Comparison of ENCODE assay signal across 22 cellular contexts in the genomic region with DNA sequence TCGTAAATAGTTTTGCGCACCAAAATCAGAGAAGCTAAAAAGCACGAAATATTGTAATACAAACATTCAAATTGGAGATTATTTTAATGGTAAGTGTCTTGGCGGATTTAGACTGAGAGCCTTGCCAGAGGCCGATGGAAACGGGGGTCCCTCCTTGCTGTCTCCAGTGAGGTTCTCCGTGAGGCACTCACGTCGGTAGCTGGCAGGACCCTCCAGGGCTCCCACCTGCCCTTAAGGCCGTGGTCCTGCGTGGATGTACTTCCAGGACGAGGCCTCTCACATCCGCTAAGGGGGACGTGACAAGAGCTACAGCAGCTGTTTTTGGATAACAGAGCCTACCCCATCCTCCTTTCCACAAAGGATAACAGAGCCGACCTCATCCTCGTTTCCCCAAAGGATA. TPM values are rescaled to one million over a fixed set of nuclear protein-coding genes. Genes with fewer than 3 reads are reported as not detected.
"Had no signal": no experiment of that assay in that cellular context is flagged by ENCODE, and none has a peak within 500 bp of the region (broad histone marks: within the 10 kb centered on the region; RNA-seq: fewer than 3 reads in every experiment).

No MANE protein-coding gene starts in this region.

- H3K27me3 ChIP-seq: adrenal gland, ascending aorta had no signal

- H3K4me3 Mint-ChIP-seq: activated CD4-positive, alpha-beta T cell treated with anti-CD3 and anti-CD28 coated beads for 36 hours; activated naive CD4-positive, alpha-beta T cell treated with anti-CD3 and anti-CD28 coated beads for 36 hours; activated naive CD8-positive, alpha-beta T cell treated with anti-CD3 and anti-CD28 coated beads for 36 hours; dendritic cell treated with granulocyte-macrophage colony-stimulating factor and Interleukin-4, amounts not matched to agents 40 ng/mL and 50 ng/mL, for 4 days; endodermal cell; naive thymus-derived CD4-positive, alpha-beta T cell; stimulated activated effector memory CD8-positive, alpha-beta T cell treated with anti-CD3 and anti-CD28 coated beads, Interleukin-12 subunit alpha, Interleukin-12 subunit beta, amount 100 ng/mL, for 72 hours; stimulated activated naive CD8-positive, alpha-beta T cell treated with anti-CD3 and anti-CD28 coated beads, Interleukin-15, Interleukin-2, amounts not matched to agents 100 ng/mL and 50 ng/mL, for 24 hours had no signal

- H3K4me1 Mint-ChIP-seq: activated CD4-positive, alpha-beta T cell treated with anti-CD3 and anti-CD28 coated beads for 36 hours; activated naive CD8-positive, alpha-beta T cell treated with anti-CD3 and anti-CD28 coated beads for 36 hours; stimulated activated effector memory CD8-positive, alpha-beta T cell treated with anti-CD3 and anti-CD28 coated beads, Interleukin-12 subunit alpha, Interleukin-12 subunit beta, amount 100 ng/mL, for 72 hours had no signal

- H3K4me3 ChIP-seq: adrenal gland, ascending aorta, esophagus muscularis mucosa, upper lobe of right lung had no signal

- H3K36me3 Mint-ChIP-seq: activated naive CD8-positive, alpha-beta T cell treated with anti-CD3 and anti-CD28 coated beads for 36 hours; naive thymus-derived CD4-positive, alpha-beta T cell; stimulated activated effector memory CD8-positive, alpha-beta T cell treated with anti-CD3 and anti-CD28 coated beads, Interleukin-12 subunit alpha, Interleukin-12 subunit beta, amount 100 ng/mL, for 72 hours had no signal

- H3K36me3 ChIP-seq: adrenal gland, ascending aorta, brain microvascular endothelial cell, esophagus muscularis mucosa, neutrophil, upper lobe of right lung had no signal

- H3K9me3 ChIP-seq: adrenal gland, ascending aorta, esophagus muscularis mucosa, neutrophil, upper lobe of right lung had no signal

- H3K4me1 ChIP-seq: adrenal gland, ascending aorta, esophagus muscularis mucosa, foreskin keratinocyte had no signal

- H3K27ac ChIP-seq: adrenal gland, ascending aorta, brain microvascular endothelial cell, esophagus muscularis mucosa, foreskin keratinocyte, neutrophil, upper lobe of right lung had no signal

- H3K9me3 Mint-ChIP-seq: activated naive CD4-positive, alpha-beta T cell treated with anti-CD3 and anti-CD28 coated beads for 36 hours; activated naive CD8-positive, alpha-beta T cell treated with anti-CD3 and anti-CD28 coated beads for 36 hours; dendritic cell treated with granulocyte-macrophage colony-stimulating factor and Interleukin-4, amounts not matched to agents 40 ng/mL and 50 ng/mL, for 4 days; endodermal cell; naive thymus-derived CD4-positive, alpha-beta T cell; stimulated activated effector memory CD8-positive, alpha-beta T cell treated with anti-CD3 and anti-CD28 coated beads, Interleukin-12 subunit alpha, Interleukin-12 subunit beta, amount 100 ng/mL, for 72 hours; stimulated activated naive CD8-positive, alpha-beta T cell treated with anti-CD3 and anti-CD28 coated beads, Interleukin-15, Interleukin-2, amounts not matched to agents 100 ng/mL and 50 ng/mL, for 24 hours had no signal

- ATAC-seq: activated CD4-positive, alpha-beta T cell treated with anti-CD3 and anti-CD28 coated beads for 36 hours; foreskin keratinocyte; naive thymus-derived CD4-positive, alpha-beta T cell; sciatic nerve; stimulated activated effector memory CD8-positive, alpha-beta T cell treated with anti-CD3 and anti-CD28 coated beads, Interleukin-12 subunit alpha, Interleukin-12 subunit beta, amount 100 ng/mL, for 72 hours; upper lobe of right lung had no signal

- H3K27ac Mint-ChIP-seq: activated CD4-positive, alpha-beta T cell treated with anti-CD3 and anti-CD28 coated beads for 36 hours; activated naive CD4-positive, alpha-beta T cell treated with anti-CD3 and anti-CD28 coated beads for 36 hours; activated naive CD8-positive, alpha-beta T cell treated with anti-CD3 and anti-CD28 coated beads for 36 hours; dendritic cell treated with granulocyte-macrophage colony-stimulating factor and Interleukin-4, amounts not matched to agents 40 ng/mL and 50 ng/mL, for 4 days; endodermal cell; naive thymus-derived CD4-positive, alpha-beta T cell; stimulated activated effector memory CD8-positive, alpha-beta T cell treated with anti-CD3 and anti-CD28 coated beads, Interleukin-12 subunit alpha, Interleukin-12 subunit beta, amount 100 ng/mL, for 72 hours; stimulated activated naive CD8-positive, alpha-beta T cell treated with anti-CD3 and anti-CD28 coated beads, Interleukin-15, Interleukin-2, amounts not matched to agents 100 ng/mL and 50 ng/mL, for 24 hours had no signal

- DNase-seq: activated CD4-positive, alpha-beta T cell treated with anti-CD3 and anti-CD28 coated beads for 36 hours; activated CD4-positive, alpha-beta T cell treated with anti-CD3 and anti-CD28 coated beads, Interleukin-2, amount 50 U/mL, for 4 hours; activated CD4-positive, CD25-positive, alpha-beta regulatory T cell; activated effector memory CD4-positive, alpha-beta T cell treated with anti-CD3 and anti-CD28 coated beads, Interleukin-2, amount 50 U/mL, for 16 hours; activated naive CD4-positive, alpha-beta T cell treated with anti-CD3 and anti-CD28 coated beads for 36 hours; activated naive CD8-positive, alpha-beta T cell treated with anti-CD3 and anti-CD28 coated beads for 36 hours; adrenal gland; brain microvascular endothelial cell; endodermal cell; foreskin keratinocyte; naive thymus-derived CD4-positive, alpha-beta T cell; small intestine; stimulated activated CD4-positive, alpha-beta T cell treated with anti-CD3 and anti-CD28 coated beads, Interleukin-4, amount 100 ng/mL, for 24 hours; upper lobe of right lung had no signal

RNA-seq across cellular contexts. Expression of a gene that starts 7.9 kb away (rescaled TPM):
- total RNA-seq: osteocyte had no signal
- polyA plus RNA-seq: foreskin keratinocyte; naive thymus-derived CD4-positive, alpha-beta T cell had no signal
